Comparison of ENCODE assay signal across 8 cellular contexts in genomic region chr7:18345641-18346234, GRCh38.
DNase-seq lines count a peak whose midpoint lies in the region; ATAC-seq and TF ChIP-seq lines count a peak whose summit lies in the region.

No MANE protein-coding gene starts in this region.

- H3K27me3 ChIP-seq in BE2C (no peaks in the 10 kb centered on the region), HL-60 (ENCODE audit: insufficient read depth, poor library complexity, severe bottlenecking) (no peaks in the 10 kb centered on the region), brain microvascular endothelial cell (replicated peaks) (no peaks in the 10 kb centered on the region), suprapubic skin (no peaks in the 10 kb centered on the region)

- in situ Hi-C loops in GM13977 (cut with MboI; ENCODE audit: low pct_unique_long_range_greater_than_20kb, low sequenced_read_pairs, unreplicated experiment) (loop anchor here (25.0 kb wide), 1 partner anchor 633 kb away; no protein-coding TSS in a partner anchor), brain microvascular endothelial cell (cut with HindIII; ENCODE audit: low pct_ligation_motif_present, low sequenced_read_pairs) (no loop called here)

- H3K9me3 ChIP-seq in BE2C (no peaks in the 10 kb centered on the region), suprapubic skin (no peaks in the 10 kb centered on the region)

- 22% methylated on average over 3 of the region's 3 CpGs for WGBS in suprapubic skin

- H3K4me1 ChIP-seq in BE2C (no peaks in the 10 kb centered on the region), suprapubic skin (peaks cover 5% of the 10 kb centered on the region)

- H3K4me3 ChIP-seq in BE2C (ENCODE audit: low read depth, low read length) (no peak overlapping the region), HL-60 (replicated peaks; ENCODE audit: insufficient read depth, low read length) (no peak overlapping the region), brain microvascular endothelial cell (ENCODE audit: low read depth, low read length) (no peak overlapping the region), suprapubic skin (no peak overlapping the region)

- TF ChIP-seq EP300 in suprapubic skin (IDR thresholded peaks at IDR 0.05), result no peak

- H3K27ac ChIP-seq in HL-60 (replicated peaks), result no peak overlapping the region
- no peak overlapping the region for H3K27ac ChIP-seq in brain microvascular endothelial cell
- no peak overlapping the region for H3K27ac ChIP-seq in suprapubic skin

- H3K36me3 ChIP-seq in BE2C (no peaks in the 10 kb centered on the region), brain microvascular endothelial cell (replicated peaks) (no peaks in the 10 kb centered on the region), suprapubic skin (no peaks in the 10 kb centered on the region)

- DNase-seq in BE2C (peak; percentile 58), GM13977 (ENCODE audit: low spot score) (no peak), HL-60 (ENCODE audit: low read depth in 1 of 2, low spot score in 1 of 2) (peak in 1 of 2 experiments; percentile 46), NOMO-1 treated with DMSO at 0.1 percent for 48 hours (lab: John Stamatoyannopoulos, UW; ENCODE audit: unreplicated experiment) (peak; percentile 69), brain microvascular endothelial cell (peak; percentile 40), islet precursor cell (peak; percentile 59), suprapubic skin (ENCODE audit: low spot score in 2 of 2) (no peak)

- ATAC-seq in HG03378 (IDR thresholded peaks at IDR 0.05; ENCODE audit: unreplicated experiment), result no peak

- TF ChIP-seq CTCF in BE2C (IDR thresholded peaks at IDR 0.05; ENCODE audit: low read depth, low read length) (peak; percentile 89), GM13977 (IDR thresholded peaks at IDR 0.05; ENCODE audit: extremely low read depth, insufficient read depth, missing control alignments) (peak; percentile 73), HL-60 (IDR thresholded peaks at IDR 0.05; ENCODE audit: insufficient read depth, low read length) (peak; percentile 57), brain microvascular endothelial cell (IDR thresholded peaks at IDR 0.05; ENCODE audit: low read depth, low read length, missing control alignments) (peak; percentile 80), suprapubic skin (IDR thresholded peaks at IDR 0.05) (peak; percentile 29 to 57)

- no peak for TF ChIP-seq POLR2A in suprapubic skin (IDR thresholded peaks at IDR 0.05)

Comparison
In these comparisons a context has a peak if more than half of its experiments do, and no peak if none do; other contexts are left out.
1. DNase-seq: peak in BE2C (single experiment), NOMO-1 treated with DMSO at 0.1 percent for 48 hours (single experiment), brain microvascular endothelial cell (single experiment) and islet precursor cell (single experiment); none in GM13977 (single experiment) and suprapubic skin (0 of 2).
2. Peak in every context shown above with its lines, with median percentiles within 50 percentile points of each other: CTCF ChIP-seq.